14 cellular contexts compared by ENCODE assay signal in genomic region chr17:61395983-61396585, GRCh38. TPM values are rescaled to one million over a fixed set of nuclear protein-coding genes. Genes with fewer than 3 reads are reported as not detected.
DNase-seq lines count a peak whose midpoint lies in the region; ATAC-seq, FAIRE-seq and TF ChIP-seq lines count a peak whose summit lies in the region.
"Had no signal": no experiment of that assay in that cellular context is flagged by ENCODE, and none has a peak within 500 bp of the region (broad histone marks: within the 10 kb centered on the region; RNA-seq: fewer than 3 reads in every experiment).

No MANE protein-coding gene starts in this region.

- WGBS in small intestine, 3 donors: 4 to 7% (median 7%) methylated on average over 55 to 63 of the region's 63 CpGs

- no peaks in the 10 kb centered on the region for H3K36me3 ChIP-seq in ES-I3 (ENCODE audit: insufficient read depth, low read length)
- no peaks in the 10 kb centered on the region for H3K36me3 ChIP-seq in astrocyte (ENCODE audit: insufficient read depth, low read length)
- H3K36me3 ChIP-seq in iPS-18a (ENCODE audit: control insufficient read depth, low read depth, low read length): no peaks in the 10 kb centered on the region
- H3K36me3 ChIP-seq in gastrocnemius medialis: no peaks in the 10 kb centered on the region
- H3K36me3 ChIP-seq in small intestine (ENCODE audit: control insufficient read depth in 2 of 2, insufficient read depth in 2 of 2, low read length in 2 of 2): no peaks in the 10 kb centered on the region
- H3K36me3 ChIP-seq: BLaER1 treated with 17β-estradiol and CSF1 and Interleukin-3, amounts not matched to agents 10 nM and 100 nM had no signal

- FAIRE-seq in astrocyte (lab: Jason Lieb, UNC): no peak
- FAIRE-seq in small intestine (lab: Jason Lieb, UNC): no peak

- H3K9ac ChIP-seq in ES-I3 (ENCODE audit: low read depth, low read length) (peak overlapping the region; percentile 36; the same call in 1 of the 2 replicates), astrocyte (ENCODE audit: low read length) (no peak overlapping the region), iPS-18a (ENCODE audit: low read length) (no peak overlapping the region)
- H3K9ac ChIP-seq: BLaER1 treated with 17β-estradiol and CSF1 and Interleukin-3, amounts not matched to agents 10 nM and 100 nM had no signal

- peak overlapping the region; percentile 81 for H3K4me2 ChIP-seq in astrocyte (ENCODE audit: low read length)
- H3K4me2 ChIP-seq: BLaER1 treated with 17β-estradiol and CSF1 and Interleukin-3, amounts not matched to agents 10 nM and 100 nM had no signal

- peaks cover 31% of the 10 kb centered on the region for H3K9me3 Mint-ChIP-seq in astrocyte (ENCODE audit: unreplicated experiment)
- H3K9me3 Mint-ChIP-seq: activated CD4-positive, alpha-beta memory T cell treated with anti-CD3 and anti-CD28 coated beads, Interleukin-2, amount 10 ng/mL, durations not matched to agents 7 days and 5 days; activated naive CD8-positive, alpha-beta T cell treated with anti-CD3 and anti-CD28 coated beads, Interleukin-2, amount 10 ng/mL, durations not matched to agents 7 days and 5 days had no signal

- peaks cover 4% of the 10 kb centered on the region for H3K4me1 Mint-ChIP-seq in astrocyte (ENCODE audit: low read depth, unreplicated experiment)

- no peak for TF ChIP-seq CTCF in astrocyte (IDR thresholded peaks at IDR 0.05; ENCODE audit: insufficient read depth, low read depth, low read length)
- no peak for TF ChIP-seq CTCF in gastrocnemius medialis (IDR thresholded peaks at IDR 0.05 in 4 of 5, conservative IDR thresholded peaks at IDR 0.05 in 1 of 5)

- H3K79me2 ChIP-seq in astrocyte (ENCODE audit: insufficient read depth, low read length): peaks cover 22% of the 10 kb centered on the region

- H4K20me1 ChIP-seq in astrocyte (ENCODE audit: insufficient read depth, low read length): peaks cover under 1% of the 10 kb centered on the region

- H3K27ac ChIP-seq in astrocyte (ENCODE audit: low read depth, low read length) (no peak overlapping the region), iPS-18a (ENCODE audit: low read length) (no peak overlapping the region), gastrocnemius medialis (peak overlapping the region; percentile 54 to 75 (median 66)), small intestine (ENCODE audit: low read depth in 1 of 2, low read length in 1 of 2) (peak overlapping the region in 1 of 2 donors; percentile 83)
- H3K27ac ChIP-seq: BLaER1 treated with 17β-estradiol and CSF1 and Interleukin-3, amounts not matched to agents 10 nM and 100 nM had no signal

- H3K27me3 ChIP-seq in astrocyte (ENCODE audit: insufficient read depth, low read length) (peaks cover 23% of the 10 kb centered on the region), iPS-18a (ENCODE audit: control insufficient read depth, insufficient read depth, low read length) (peaks cover 89% of the 10 kb centered on the region), gastrocnemius medialis (peaks cover 48 to 53% (median 49%) of the 10 kb centered on the region in 3 donors), small intestine (ENCODE audit: control insufficient read depth in 2 of 2, insufficient read depth in 2 of 2, low read length in 2 of 2) (peaks cover 26 to 33% of the 10 kb centered on the region in 2 donors)

- in situ Hi-C loops in gastrocnemius medialis (cut with MboI; ENCODE audit: low sequenced_read_pairs in 4 of 4): loop anchor here (10.0 to 25.0 kb wide), 5 partner anchors 384 to 684 kb away; no protein-coding TSS in a partner anchor

- ATAC-seq in gastrocnemius medialis (no peak), GM19324 (IDR thresholded peaks at IDR 0.05; ENCODE audit: low FRiP score, unreplicated experiment) (no peak), GM21447 (IDR thresholded peaks at IDR 0.05; ENCODE audit: unreplicated experiment) (no peak)

- peak overlapping the region; percentile 75 for H2AFZ ChIP-seq in astrocyte (ENCODE audit: low read depth, low read length)

- H3K4me3 ChIP-seq in astrocyte (ENCODE audit: insufficient read depth, low read depth, low read length) (no peak overlapping the region), iPS-18a (ENCODE audit: low read length) (peak overlapping the region; percentile 37), gastrocnemius medialis (peak overlapping the region; percentile 22 to 78 (median 64)), small intestine (ENCODE audit: low read depth in 1 of 2, low read length in 2 of 2) (peak overlapping the region in 1 of 2 donors; percentile 13)
- H3K4me3 ChIP-seq: BLaER1 treated with 17β-estradiol and CSF1 and Interleukin-3, amounts not matched to agents 10 nM and 100 nM had no signal

- no peak overlapping the region for H3K27ac Mint-ChIP-seq in astrocyte (ENCODE audit: unreplicated experiment)

- intact Hi-C loops in gastrocnemius medialis (cut with DNase I; ENCODE audit: low total_unique reads): loop anchor here (10.0 kb wide), 1 partner anchor 261 kb away; no protein-coding TSS in a partner anchor

- H3K4me3 Mint-ChIP-seq in astrocyte (ENCODE audit: unreplicated experiment): no peak overlapping the region
- H3K4me3 Mint-ChIP-seq: activated CD4-positive, alpha-beta memory T cell treated with anti-CD3 and anti-CD28 coated beads, Interleukin-2, amount 10 ng/mL, durations not matched to agents 7 days and 5 days; activated naive CD8-positive, alpha-beta T cell treated with anti-CD3 and anti-CD28 coated beads, Interleukin-2, amount 10 ng/mL, durations not matched to agents 7 days and 5 days had no signal

- H3K9me3 ChIP-seq in ES-I3 (ENCODE audit: control insufficient read depth, insufficient read depth, low read length) (no peaks in the 10 kb centered on the region; the same call in 1 of the 2 replicates), astrocyte (ENCODE audit: insufficient read depth, low read depth, low read length) (no peaks in the 10 kb centered on the region), iPS-18a (ENCODE audit: control insufficient read depth, low read depth, low read length) (no peaks in the 10 kb centered on the region), gastrocnemius medialis (no peaks in the 10 kb centered on the region), small intestine (ENCODE audit: control insufficient read depth, low read depth) (no peaks in the 10 kb centered on the region)

- H3K4me1 ChIP-seq in ES-I3 (ENCODE audit: insufficient read depth, low read length) (peaks cover 6% of the 10 kb centered on the region; the same call in 1 of the 2 replicates), astrocyte (ENCODE audit: insufficient read depth, low read length) (peaks cover 14% of the 10 kb centered on the region), iPS-18a (ENCODE audit: control insufficient read depth, low read depth, low read length) (peaks cover 4% of the 10 kb centered on the region), gastrocnemius medialis (peaks cover 22 to 31% of the 10 kb centered on the region in 2 donors), small intestine (ENCODE audit: control insufficient read depth in 2 of 2, insufficient read depth in 1 of 2, low read depth in 1 of 2, low read length in 1 of 2) (peaks cover 0 to 5% of the 10 kb centered on the region in 2 donors)

- H3K36me3 Mint-ChIP-seq in astrocyte (ENCODE audit: low read depth, unreplicated experiment): peaks cover 4% of the 10 kb centered on the region
- H3K36me3 Mint-ChIP-seq: activated naive CD8-positive, alpha-beta T cell treated with anti-CD3 and anti-CD28 coated beads, Interleukin-2, amount 10 ng/mL, durations not matched to agents 7 days and 5 days had no signal

- peaks cover 55% of the 10 kb centered on the region for H3K27me3 Mint-ChIP-seq in astrocyte (ENCODE audit: low read depth, unreplicated experiment)

- DNase-seq in astrocyte (ENCODE audit: low read depth) (no peak), gastrocnemius medialis (no peak), small intestine (no peak), SIG-M5 treated with dmso at 0.1 percent for 504 hours (lab: John Stamatoyannopoulos, UW; ENCODE audit: unreplicated experiment) (no peak)
- DNase-seq: activated CD4-positive, alpha-beta memory T cell treated with anti-CD3 and anti-CD28 coated beads, Interleukin-2, amount 10 ng/mL, durations not matched to agents 7 days and 5 days; activated naive CD8-positive, alpha-beta T cell treated with anti-CD3 and anti-CD28 coated beads, Interleukin-2, amount 10 ng/mL, durations not matched to agents 7 days and 5 days; GOT3; NCI-H510A had no signal

- TF ChIP-seq POLR2A in gastrocnemius medialis (IDR thresholded peaks at IDR 0.05): no peak

RNA-seq across cellular contexts. Expression of gene TBX2, which starts 3.6 kb away (rescaled TPM):
- total RNA-seq in astrocyte (0.50 and 0.53 TPM in 2 replicates), gastrocnemius medialis (10 to 100 TPM in 1 of 4 donors, 1 to 10 TPM in 3; 4.2 to 10.4 (median 6.4) TPM)
- 1 to 10 TPM in 2 of 3 donors, under 1 TPM in 1; 0.45 to 9.5 (median 4.3) TPM for polyA plus RNA-seq in small intestine
- total RNA-seq: activated CD4-positive, alpha-beta memory T cell treated with anti-CD3 and anti-CD28 coated beads, Interleukin-2, amount 10 ng/mL, durations not matched to agents 7 days and 5 days; activated naive CD8-positive, alpha-beta T cell treated with anti-CD3 and anti-CD28 coated beads, Interleukin-2, amount 10 ng/mL, durations not matched to agents 7 days and 5 days had no signal

RNA-seq across cellular contexts. Expression of gene TBX4, which starts 56.1 kb away (rescaled TPM):
- 0.14 TPM in 1 of 2 replicates, not detected in the other for total RNA-seq in astrocyte
- not detected for total RNA-seq in gastrocnemius medialis
- polyA plus RNA-seq in small intestine: not detected
- total RNA-seq: activated CD4-positive, alpha-beta memory T cell treated with anti-CD3 and anti-CD28 coated beads, Interleukin-2, amount 10 ng/mL, durations not matched to agents 7 days and 5 days; activated naive CD8-positive, alpha-beta T cell treated with anti-CD3 and anti-CD28 coated beads, Interleukin-2, amount 10 ng/mL, durations not matched to agents 7 days and 5 days; omental fat pad had no signal

Comparison
In these comparisons a context has a peak if more than half of its experiments do, and no peak if none do; other contexts are left out.
1. H3K27ac ChIP-seq: peak in gastrocnemius medialis (4 of 4); none in astrocyte (single experiment) and iPS-18a (single experiment).